9 cellular contexts compared by ENCODE assay signal in genomic region chr19:15463865-15464371, GRCh38. TPM values are rescaled to one million over a fixed set of nuclear protein-coding genes. Genes with fewer than 3 reads are reported as not detected.
DNase-seq lines count a peak whose midpoint lies in the region; TF ChIP-seq lines count a peak whose summit lies in the region.
"Had no signal": no experiment of that assay in that cellular context is flagged by ENCODE, and none has a peak within 500 bp of the region (broad histone marks: within the 10 kb centered on the region; RNA-seq: fewer than 3 reads in every experiment).

No MANE protein-coding gene starts in this region.

- H3K9me3 Mint-ChIP-seq in type B pancreatic cell: no peaks in the 10 kb centered on the region

- no peaks in the 10 kb centered on the region for H3K9me3 ChIP-seq in right atrium auricular region

- H3K27me3 Mint-ChIP-seq in type B pancreatic cell: peaks cover 66% of the 10 kb centered on the region

- DNase-seq in GM13976 (ENCODE audit: low spot score) (peak; percentile 80), Kasumi-1 (lab: John Stamatoyannopoulos, UW) (peak; percentile 93 to 94), right atrium auricular region (ENCODE audit: low spot score) (no peak), NCI-H2227 treated with DMSO at 0.1 percent for 48 hours (lab: John Stamatoyannopoulos, UW) (no peak), 8988T (no peak), type B pancreatic cell (ENCODE audit: extremely low spot score, unreplicated experiment) (no peak)
- peak; percentile 84 for DNase-seq in activated CD8-positive, alpha-beta memory T cell treated with anti-CD3 and anti-CD28 coated beads, Interleukin-2, amount 50 U/mL, for 48 hours
- peak; percentile 59 for DNase-seq in stimulated activated CD8-positive, alpha-beta memory T cell treated with anti-CD3 and anti-CD28 coated beads, Interleukin-7, amount 100 ng/mL, for 24 hours (ENCODE audit: low read depth)

- no peaks in the 10 kb centered on the region for H3K36me3 ChIP-seq in right atrium auricular region

- H3K4me3 ChIP-seq in right atrium auricular region: peak overlapping the region; percentile 21 to 43

- no peak overlapping the region for H3K27ac Mint-ChIP-seq in type B pancreatic cell

- in situ Hi-C loops in GM13976 (cut with MboI; ENCODE audit: low sequenced_read_pairs, unreplicated experiment): no loop called here

- no peaks in the 10 kb centered on the region for H3K36me3 Mint-ChIP-seq in type B pancreatic cell

- H3K27ac ChIP-seq in right atrium auricular region: no peak overlapping the region

- peak; percentile 3 for TF ChIP-seq CTCF in GM13976 (IDR thresholded peaks at IDR 0.05; ENCODE audit: borderline replicate concordance, control extremely low read depth, extremely low read depth, insufficient read depth, missing control alignments)
- TF ChIP-seq CTCF in right atrium auricular region (IDR thresholded peaks at IDR 0.05): no peak
- no peak for TF ChIP-seq CTCF in type B pancreatic cell (conservative IDR thresholded peaks at IDR 0.05)

- no peaks in the 10 kb centered on the region for H3K4me1 Mint-ChIP-seq in type B pancreatic cell (ENCODE audit: unreplicated experiment)

- no peak overlapping the region for H3K4me3 Mint-ChIP-seq in type B pancreatic cell

- no peaks in the 10 kb centered on the region for H3K4me1 ChIP-seq in right atrium auricular region

- peaks cover 0 to 5% of the 10 kb centered on the region in 2 donors for H3K27me3 ChIP-seq in right atrium auricular region

RNA-seq across cellular contexts. Expression of gene RASAL3, which starts 0.4 kb away (rescaled TPM):
- 1 to 10 TPM in 1 of 2 donors, under 1 TPM in 1; 0.48 to 1.7 TPM for total RNA-seq in right atrium auricular region
- total RNA-seq in type B pancreatic cell (ENCODE audit: low replicate concordance): not detected in 2 replicates
- total RNA-seq: fibroblast of villous mesenchyme had no signal

RNA-seq across cellular contexts. Expression of gene WIZ, which starts 14.2 kb away (rescaled TPM):
- 10 to 100 TPM; 22.4 to 44.2 TPM for total RNA-seq in right atrium auricular region
- 37.3 and 45.8 TPM in 2 replicates for total RNA-seq in type B pancreatic cell (ENCODE audit: low replicate concordance)

RNA-seq across cellular contexts. Expression of gene PGLYRP2, which starts 15.4 kb away (rescaled TPM):
- total RNA-seq in right atrium auricular region (not detected), type B pancreatic cell (ENCODE audit: low replicate concordance) (not detected in 2 replicates)
- total RNA-seq: fibroblast of villous mesenchyme had no signal

RNA-seq across cellular contexts. Expression of gene CYP4F22, which starts 44.4 kb away (rescaled TPM):
- total RNA-seq in right atrium auricular region (not detected), type B pancreatic cell (ENCODE audit: low replicate concordance) (not detected in 2 replicates)
- total RNA-seq: fibroblast of villous mesenchyme had no signal

RNA-seq across cellular contexts. Expression of gene AKAP8L, which starts 45.1 kb away (rescaled TPM):
- 10 to 100 TPM; 66.5 to 78.2 TPM for total RNA-seq in right atrium auricular region
- total RNA-seq in type B pancreatic cell (ENCODE audit: low replicate concordance): 104 and 166 TPM in 2 replicates

Comparison
In these comparisons a context has a peak if more than half of its experiments do, and no peak if none do; other contexts are left out.
1. DNase-seq: peak in GM13976 (single experiment), Kasumi-1 (2 of 2), activated CD8-positive, alpha-beta memory T cell treated with anti-CD3 and anti-CD28 coated beads, Interleukin-2, amount 50 U/mL, for 48 hours (single experiment) and stimulated activated CD8-positive, alpha-beta memory T cell treated with anti-CD3 and anti-CD28 coated beads, Interleukin-7, amount 100 ng/mL, for 24 hours (single experiment); none in right atrium auricular region (single experiment), NCI-H2227 treated with DMSO at 0.1 percent for 48 hours (single experiment), 8988T (single experiment) and type B pancreatic cell (single experiment).